Comparison of ENCODE assay signal across 22 cellular contexts in genomic region chr6:35771343-35771627, GRCh38. TPM values are rescaled to one million over a fixed set of nuclear protein-coding genes. Genes with fewer than 3 reads are reported as not detected.
DNase-seq lines count a peak whose midpoint lies in the region; ATAC-seq, FAIRE-seq and TF ChIP-seq lines count a peak whose summit lies in the region.
"Had no signal": no experiment of that assay in that cellular context is flagged by ENCODE, and none has a peak within 500 bp of the region (broad histone marks: within the 10 kb centered on the region; RNA-seq: fewer than 3 reads in every experiment).

No MANE protein-coding gene starts in this region.

- no peak overlapping the region for H2BK20ac ChIP-seq in H1 (ENCODE audit: low read length)

- no peaks in the 10 kb centered on the region for H3K9me3 Mint-ChIP-seq in stimulated activated effector memory CD8-positive, alpha-beta T cell treated with anti-CD3 and anti-CD28 coated beads, Interleukin-12 subunit alpha, Interleukin-12 subunit beta, amount 100 ng/mL, for 72 hours
- H3K9me3 Mint-ChIP-seq: CD8-positive, alpha-beta memory T cell; H9; HFFc6 had no signal

- no peak overlapping the region for H3K4ac ChIP-seq in H1 (replicated peaks; ENCODE audit: insufficient read length, low read depth, low read length)

- TF ChIP-seq EP300 in H1 (IDR thresholded peaks at IDR 0.05; ENCODE audit: borderline replicate concordance in 1 of 2, low read depth in 2 of 2, low read length in 2 of 2) = no peak

- intact Hi-C loops in OCI-LY7 (cut with micrococcal nuclease; ENCODE audit: unreplicated experiment) (no loop called here), left ventricle myocardium inferior (cut with micrococcal nuclease) (no loop called here)

- no peak for FAIRE-seq in H1 (lab: Jason Lieb, UNC)

- no peak overlapping the region for H2BK12ac ChIP-seq in H1 (ENCODE audit: low read depth, low read length)

- H3K23me2 ChIP-seq in H1 (ENCODE audit: low read depth, low read length) = no peaks in the 10 kb centered on the region

- no peaks in the 10 kb centered on the region for H3K4me1 Mint-ChIP-seq in stimulated activated effector memory CD8-positive, alpha-beta T cell treated with anti-CD3 and anti-CD28 coated beads, Interleukin-12 subunit alpha, Interleukin-12 subunit beta, amount 100 ng/mL, for 72 hours

- no peak overlapping the region for H2BK120ac ChIP-seq in H1 (replicated peaks; ENCODE audit: low read depth, low read length)

- H4K8ac ChIP-seq in H1 (ENCODE audit: extremely low read depth, insufficient read depth, low read length) = no peak overlapping the region

- no peaks in the 10 kb centered on the region for H3K79me1 ChIP-seq in H1 (ENCODE audit: low read depth, low read length)

- no peaks in the 10 kb centered on the region for H4K20me1 ChIP-seq in BLaER1
- no peaks in the 10 kb centered on the region for H4K20me1 ChIP-seq in OCI-LY7 (ENCODE audit: insufficient read depth, low read length)
- no peaks in the 10 kb centered on the region for H4K20me1 ChIP-seq in H1 (replicated peaks in 1 of 2; ENCODE audit: control insufficient read depth in 1 of 2, insufficient read depth in 2 of 2, low read length in 2 of 2)

- no peak overlapping the region for H3K4me3 Mint-ChIP-seq in stimulated activated effector memory CD8-positive, alpha-beta T cell treated with anti-CD3 and anti-CD28 coated beads, Interleukin-12 subunit alpha, Interleukin-12 subunit beta, amount 100 ng/mL, for 72 hours
- H3K4me3 Mint-ChIP-seq: CD8-positive, alpha-beta memory T cell; H9; HFFc6 had no signal

- no peaks in the 10 kb centered on the region for H3K9me2 ChIP-seq in OCI-LY7 (ENCODE audit: insufficient read depth, low read length)

- H2BK15ac ChIP-seq in H1 (ENCODE audit: low read length) = peak overlapping the region; percentile 36; the same call in 1 of the 2 replicates

- H3K27ac ChIP-seq in BLaER1 (peak overlapping the region; percentile 31; the same call in 1 of the 2 replicates), OCI-LY7 (ENCODE audit: low read depth, low read length, poor library complexity, severe bottlenecking) (no peak overlapping the region), H1 (ENCODE audit: low read depth, low read length) (no peak overlapping the region), left ventricle myocardium inferior (replicated peaks) (no peak overlapping the region), caudate nucleus (ENCODE audit: low read depth, low read length) (no peak overlapping the region)
- H3K27ac ChIP-seq: SJSA1 had no signal

- no peak overlapping the region for H3K14ac ChIP-seq in H1 (ENCODE audit: insufficient read length)

- CTCF ChIA-PET in OCI-LY7 (lab: Charles Lee; ENCODE audit: unreplicated experiment) = no interaction called here
- CTCF ChIA-PET in H1 (lab: Charles Lee; ENCODE audit: partially characterized antibody) = interaction anchor here (0.6 to 2.2 kb wide), 8 partner anchors 12 to 394 kb away, joined by 3 to 8 read pairs (median 4); partner anchors contain the start of gene ARMC12

- peaks cover 5% of the 10 kb centered on the region; the same call in 1 of the 2 replicates for H3K27me3 ChIP-seq in BLaER1
- peaks cover 0 to 8% (median 3%) of the 10 kb centered on the region in 4 experiments; a peak in 4 of 7 replicates for H3K27me3 ChIP-seq in H1 (replicated peaks in 1 of 4; ENCODE audit: control insufficient read depth in 3 of 4, extremely low read depth in 1 of 4, insufficient read depth in 3 of 4, low read length in 3 of 4)
- peaks cover 73% of the 10 kb centered on the region for H3K27me3 ChIP-seq in left ventricle myocardium inferior (ENCODE audit: low read depth)

- ATAC-seq in stimulated activated effector memory CD8-positive, alpha-beta T cell treated with anti-CD3 and anti-CD28 coated beads, Interleukin-12 subunit alpha, Interleukin-12 subunit beta, amount 100 ng/mL, for 72 hours = peak; percentile 13
- ATAC-seq: Right ventricle myocardium inferior had no signal

- H2BK5ac ChIP-seq in H1 (ENCODE audit: low read depth, low read length) = 0 out of 2 replicates have a peak overlapping the region, but pooled peaks have one; percentile 60

- H3K18ac ChIP-seq in H1 (ENCODE audit: extremely low read depth, low read length) = 0 out of 2 replicates have a peak overlapping the region, but pooled peaks have one; percentile 13

- DNase-seq in OCI-LY7 (ENCODE audit: low spot score) (no peak), H1 (ENCODE audit: low read depth in 1 of 2, low spot score in 2 of 2) (no peak), left ventricle myocardium inferior (no peak), caudate nucleus (lab: John Stamatoyannopoulos, UW) (no peak), COR-L47 (lab: John Stamatoyannopoulos, UW) (no peak), NCI-H69 (lab: John Stamatoyannopoulos, UW) (no peak)
- DNase-seq in stimulated activated effector memory CD8-positive, alpha-beta T cell treated with anti-CD3 and anti-CD28 coated beads, Interleukin-12 subunit alpha, Interleukin-12 subunit beta, amount 100 ng/mL, for 72 hours (ENCODE audit: low spot score in 2 of 2) = no peak
- DNase-seq: C1 segment of cervical spinal cord; CD8-positive, alpha-beta memory T cell; H9; HFFc6; NCI-H1092 treated with DMSO at 0.1 percent for 48 hours; NCI-H1436 treated with DMSO at 0.1 percent for 48 hours; NCI-H1930; NCI-H748 treated with DMSO at 0.1 percent for 48 hours; OCI-M1 had no signal

- 65% methylated on average over 5 of the region's 5 CpGs; no CpG with 5 or more reads in 1 of the 2 experiments for WGBS in H1 (ENCODE audit: extremely low coverage in 1 of 2, insufficient coverage in 1 of 2, insufficient read length in 1 of 2, insufficient replicate concordance in 2 of 2, low coverage in 1 of 2, low lambda C conversion rate in 2 of 2, missing lambda C conversion rate in 1 of 2), 2 experiments

- no peak overlapping the region for H4K5ac ChIP-seq in H1 (ENCODE audit: insufficient read length, low read depth, low read length)

- H2AK5ac ChIP-seq in H1 (ENCODE audit: low read depth, low read length) = peak overlapping the region; percentile 46; the same call in 1 of the 2 replicates

- H3K9ac ChIP-seq in BLaER1 (no peak overlapping the region), H1 (replicated peaks in 1 of 4; ENCODE audit: extremely low read depth in 1 of 4, low read depth in 3 of 4, low read length in 3 of 4) (no peak overlapping the region)

- POLR2A ChIA-PET in OCI-LY7 (lab: Charles Lee) (interaction anchor here (0.9 to 1.0 kb wide), 2 partner anchors 14 to 43 kb away, joined by 3 read pairs; no protein-coding TSS in a partner anchor), H1 (lab: Charles Lee; ENCODE audit: partially characterized antibody) (interaction anchor here (1.1 kb wide), 1 partner anchor 12 kb away, joined by 3 read pairs; no protein-coding TSS in a partner anchor)

- H3K79me2 ChIP-seq in OCI-LY7 (ENCODE audit: insufficient read depth, low read depth, low read length) = no peaks in the 10 kb centered on the region
- no peaks in the 10 kb centered on the region for H3K79me2 ChIP-seq in H1 (ENCODE audit: control insufficient read depth in 1 of 2, insufficient read depth in 2 of 2, low read length in 2 of 2)

- no peak overlapping the region for H3K23ac ChIP-seq in H1 (ENCODE audit: insufficient read length)

- BruUV-seq in OCI-LY7 (replicated peaks; lab: Mats Ljungman, UMichigan) = no TSS peak

- no peak for TF ChIP-seq POLR2A in H1 (IDR thresholded peaks at IDR 0.05; ENCODE audit: control extremely low read depth in 1 of 2, low read depth in 2 of 2, low read length in 2 of 2)

- H4K91ac ChIP-seq in H1 (replicated peaks; ENCODE audit: insufficient read length, low read length) = no peak overlapping the region

- no peak overlapping the region for H3K27ac Mint-ChIP-seq in stimulated activated effector memory CD8-positive, alpha-beta T cell treated with anti-CD3 and anti-CD28 coated beads, Interleukin-12 subunit alpha, Interleukin-12 subunit beta, amount 100 ng/mL, for 72 hours
- H3K27ac Mint-ChIP-seq: CD8-positive, alpha-beta memory T cell; HFFc6 had no signal

- TF ChIP-seq RAD21 in H1 (IDR thresholded peaks at IDR 0.05 in 1 of 2, conservative IDR thresholded peaks at IDR 0.05 in 1 of 2; ENCODE audit: low read depth in 2 of 2, low read length in 2 of 2) = no peak

- no peaks in the 10 kb centered on the region for H3K9me3 ChIP-seq in BLaER1
- H3K9me3 ChIP-seq in OCI-LY7 (ENCODE audit: low read length) = no peaks in the 10 kb centered on the region
- no peaks in the 10 kb centered on the region for H3K9me3 ChIP-seq in H1 (ENCODE audit: insufficient read depth in 2 of 2, low read depth in 1 of 2, low read length in 1 of 2)
- no peaks in the 10 kb centered on the region for H3K9me3 ChIP-seq in left ventricle myocardium inferior (replicated peaks)
- H3K9me3 ChIP-seq: SJSA1 had no signal

- no peak overlapping the region for H3K56ac ChIP-seq in H1 (replicated peaks; ENCODE audit: insufficient read length, low read depth, low read length)

- H3K4me3 ChIP-seq in BLaER1 = no peak overlapping the region
- no peak overlapping the region for H3K4me3 ChIP-seq in OCI-LY7 (ENCODE audit: low read depth, low read length, poor library complexity, severe bottlenecking)
- H3K4me3 ChIP-seq in H1 (ENCODE audit: extremely low read depth in 1 of 4, insufficient read depth in 2 of 4, low read depth in 3 of 4, low read length in 4 of 4) = no peak overlapping the region
- H3K4me3 ChIP-seq in left ventricle myocardium inferior = no peak overlapping the region
- H3K4me3 ChIP-seq: SJSA1 had no signal

- H3K4me1 ChIP-seq in BLaER1 (peaks cover 39% of the 10 kb centered on the region), OCI-LY7 (ENCODE audit: insufficient read depth, low read length, poor library complexity, severe bottlenecking) (peaks cover 16% of the 10 kb centered on the region), H1 (replicated peaks in 1 of 4; ENCODE audit: control insufficient read depth in 3 of 4, insufficient read depth in 4 of 4, low read length in 3 of 4) (peaks cover 0 to 11% (median 0%) of the 10 kb centered on the region in 4 experiments; a peak in 2 of 7 replicates), left ventricle myocardium inferior (peaks cover 2% of the 10 kb centered on the region)
- H3K4me1 ChIP-seq: SJSA1 had no signal

- H2AFZ ChIP-seq in OCI-LY7 (ENCODE audit: low read length) (peak overlapping the region; percentile 22; the same call in 1 of the 2 replicates), H1 (ENCODE audit: low read length) (no peak overlapping the region)

- TF ChIP-seq CTCF in OCI-LY7 (conservative IDR thresholded peaks at IDR 0.05; ENCODE audit: low read length) = no peak
- TF ChIP-seq CTCF in H1 (IDR thresholded peaks at IDR 0.05; ENCODE audit: control extremely low read depth in 1 of 3, insufficient read depth in 1 of 3, low read depth in 1 of 3, low read length in 3 of 3) = no peak
- no peak for TF ChIP-seq CTCF in left ventricle myocardium inferior (IDR thresholded peaks at IDR 0.05; ENCODE audit: borderline replicate concordance)

- no peaks in the 10 kb centered on the region for H3K36me3 Mint-ChIP-seq in stimulated activated effector memory CD8-positive, alpha-beta T cell treated with anti-CD3 and anti-CD28 coated beads, Interleukin-12 subunit alpha, Interleukin-12 subunit beta, amount 100 ng/mL, for 72 hours

- H3K36me3 ChIP-seq in BLaER1 = no peaks in the 10 kb centered on the region
- no peaks in the 10 kb centered on the region for H3K36me3 ChIP-seq in OCI-LY7 (ENCODE audit: insufficient read depth, low read length)
- no peaks in the 10 kb centered on the region for H3K36me3 ChIP-seq in H1 (ENCODE audit: control insufficient read depth in 2 of 4, insufficient read depth in 4 of 4, low read length in 3 of 4)
- H3K36me3 ChIP-seq in left ventricle myocardium inferior = no peaks in the 10 kb centered on the region
- H3K36me3 ChIP-seq: SJSA1 had no signal

- H3K4me2 ChIP-seq in BLaER1 (peak overlapping the region; percentile 77), OCI-LY7 (ENCODE audit: low read length) (peak overlapping the region; percentile 33; the same call in 1 of the 2 replicates), H1 (ENCODE audit: insufficient read depth in 1 of 2, low read depth in 2 of 2, low read length in 2 of 2) (no peak overlapping the region)

RNA-seq across cellular contexts. Expression of gene CLPSL2, which starts 5.1 kb away (rescaled TPM):
- total RNA-seq in OCI-LY7 (2014; rRNA removed; shearing (Covaris generic)) = not detected in 2 replicates
- total RNA-seq in OCI-LY7 (2022) (not detected in 2 replicates), left ventricle myocardium inferior (not detected)
- 1.4 TPM in 2 replicates for total RNA-seq in H1 (2021; fragmentation: NEBNext Ultra II Directional; extraction: Animal tissue kit (Norgen Biotek cat#: 25700))
- 3.2 and 3.4 TPM in 2 replicates for polyA plus RNA-seq in H1 (2011; rRNA removed)
- polyA plus RNA-seq in H1 (2011; cell fraction: cytosol; rRNA removed) = 1.0 TPM
- 3.3 TPM for polyA plus RNA-seq in H1 (2011; cell fraction: nucleus; rRNA removed)
- polyA plus RNA-seq in H1 (2012, experiment 1 of 2) = 2.6 to 6.7 TPM (median 5.0 TPM) in 4 replicates
- polyA plus RNA-seq in H1 (2012, experiment 2 of 2) = not detected
- polyA plus RNA-seq in H1 (2013, experiment 1 of 2) = 4.3 TPM
- 4.7 TPM for polyA plus RNA-seq in H1 (2013, experiment 2 of 2)
- polyA minus RNA-seq in H1 (2011; rRNA and poly(A)+ RNA removed) = not detected in 2 replicates
- not detected for polyA minus RNA-seq in H1 (2011; cell fraction: cytosol; rRNA and poly(A)+ RNA removed)
- polyA minus RNA-seq in H1 (2011; cell fraction: nucleus; rRNA and poly(A)+ RNA removed) = 2.7 TPM
- total RNA-seq: A673; CD8-positive, alpha-beta memory T cell; HFFc6; HT-29; NCI-H460; Right ventricle myocardium inferior; SJSA1 had no signal
- polyA plus RNA-seq: CD8-positive, alpha-beta memory T cell had no signal

RNA-seq across cellular contexts. Expression of gene CLPSL1, which starts 9.5 kb away (rescaled TPM):
- not detected in 2 replicates for total RNA-seq in OCI-LY7 (2014; rRNA removed; shearing (Covaris generic))
- not detected in 2 replicates for total RNA-seq in OCI-LY7 (2022)
- not detected in 2 replicates for total RNA-seq in H1 (2021; fragmentation: NEBNext Ultra II Directional; extraction: Animal tissue kit (Norgen Biotek cat#: 25700))
- 0.88 TPM in 1 of 2 replicates, not detected in the other for polyA plus RNA-seq in H1 (2011; rRNA removed)
- polyA plus RNA-seq in H1 (2011; cell fraction: cytosol; rRNA removed) = 0.58 TPM
- polyA plus RNA-seq in H1 (2011; cell fraction: nucleus; rRNA removed) = 0.40 TPM
- polyA plus RNA-seq in H1 (2012, experiment 1 of 2) = 0.36 TPM in 1 of 4 replicates, not detected in the others
- polyA plus RNA-seq in H1 (2012, experiment 2 of 2) = not detected
- polyA plus RNA-seq in H1 (2013, experiment 1 of 2) = 0.32 TPM
- polyA plus RNA-seq in H1 (2013, experiment 2 of 2) = 0.26 TPM
- not detected in 2 replicates for polyA minus RNA-seq in H1 (2011; rRNA and poly(A)+ RNA removed)
- not detected for polyA minus RNA-seq in H1 (2011; cell fraction: cytosol; rRNA and poly(A)+ RNA removed)
- polyA minus RNA-seq in H1 (2011; cell fraction: nucleus; rRNA and poly(A)+ RNA removed) = not detected
- not detected for total RNA-seq in left ventricle myocardium inferior
- total RNA-seq: A673; CD8-positive, alpha-beta memory T cell; H9; HFFc6; HT-29; NCI-H460; Right ventricle myocardium inferior; SJSA1 had no signal
- polyA plus RNA-seq: CD8-positive, alpha-beta memory T cell had no signal

RNA-seq across cellular contexts. Expression of gene CLPS, which starts 25.8 kb away (rescaled TPM):
- not detected in 2 replicates for total RNA-seq in OCI-LY7 (2014; rRNA removed; shearing (Covaris generic))
- total RNA-seq in OCI-LY7 (2022) = not detected in 2 replicates
- total RNA-seq in H1 (2021; fragmentation: NEBNext Ultra II Directional; extraction: Animal tissue kit (Norgen Biotek cat#: 25700)) = not detected in 2 replicates
- polyA plus RNA-seq in H1 (2011; rRNA removed) = not detected in 2 replicates
- polyA plus RNA-seq in H1 (2011; cell fraction: cytosol; rRNA removed) = not detected
- not detected for polyA plus RNA-seq in H1 (2011; cell fraction: nucleus; rRNA removed)
- not detected in 4 replicates for polyA plus RNA-seq in H1 (2012, experiment 1 of 2)
- not detected for polyA plus RNA-seq in H1 (2012, experiment 2 of 2)
- not detected for polyA plus RNA-seq in H1 (2013, experiment 1 of 2)
- not detected for polyA plus RNA-seq in H1 (2013, experiment 2 of 2)
- polyA minus RNA-seq in H1 (2011; rRNA and poly(A)+ RNA removed) = not detected in 2 replicates
- polyA minus RNA-seq in H1 (2011; cell fraction: cytosol; rRNA and poly(A)+ RNA removed) = not detected
- not detected for polyA minus RNA-seq in H1 (2011; cell fraction: nucleus; rRNA and poly(A)+ RNA removed)
- not detected for total RNA-seq in left ventricle myocardium inferior
- total RNA-seq: A673; CD8-positive, alpha-beta memory T cell; H9; HFFc6; HT-29; NCI-H460; Right ventricle myocardium inferior; SJSA1 had no signal
- polyA plus RNA-seq: CD8-positive, alpha-beta memory T cell had no signal

RNA-seq across cellular contexts. Expression of gene LHFPL5, which starts 33.9 kb away (rescaled TPM):
- total RNA-seq in OCI-LY7 (2014; rRNA removed; shearing (Covaris generic)) = not detected in 2 replicates
- total RNA-seq in OCI-LY7 (2022) (not detected in 2 replicates), left ventricle myocardium inferior (not detected)
- total RNA-seq in H1 (2021; fragmentation: NEBNext Ultra II Directional; extraction: Animal tissue kit (Norgen Biotek cat#: 25700)) = not detected in 2 replicates
- polyA plus RNA-seq in H1 (2011; rRNA removed) = 0.03 TPM in 1 of 2 replicates, not detected in the other
- polyA plus RNA-seq in H1 (2011; cell fraction: cytosol; rRNA removed) = not detected
- not detected for polyA plus RNA-seq in H1 (2011; cell fraction: nucleus; rRNA removed)
- not detected in 4 replicates for polyA plus RNA-seq in H1 (2012, experiment 1 of 2)
- polyA plus RNA-seq in H1 (2012, experiment 2 of 2) = not detected
- not detected for polyA plus RNA-seq in H1 (2013, experiment 1 of 2)
- 0.02 TPM for polyA plus RNA-seq in H1 (2013, experiment 2 of 2)
- not detected in 2 replicates for polyA minus RNA-seq in H1 (2011; rRNA and poly(A)+ RNA removed)
- not detected for polyA minus RNA-seq in H1 (2011; cell fraction: cytosol; rRNA and poly(A)+ RNA removed)
- not detected for polyA minus RNA-seq in H1 (2011; cell fraction: nucleus; rRNA and poly(A)+ RNA removed)
- total RNA-seq: A673; CD8-positive, alpha-beta memory T cell; H9; HFFc6; NCI-H460; Right ventricle myocardium inferior; SJSA1 had no signal
- polyA plus RNA-seq: CD8-positive, alpha-beta memory T cell had no signal

RNA-seq across cellular contexts. Expression of gene ARMC12, which starts 34.5 kb away (rescaled TPM):
- total RNA-seq in OCI-LY7 (2014; rRNA removed; shearing (Covaris generic)) = 3.4 and 3.7 TPM in 2 replicates
- 4.4 and 4.9 TPM in 2 replicates for total RNA-seq in OCI-LY7 (2022)
- total RNA-seq in H1 (2021; fragmentation: NEBNext Ultra II Directional; extraction: Animal tissue kit (Norgen Biotek cat#: 25700)) = 0.78 and 0.86 TPM in 2 replicates
- polyA plus RNA-seq in H1 (2011; rRNA removed) = 3.7 and 3.9 TPM in 2 replicates
- 3.5 TPM for polyA plus RNA-seq in H1 (2011; cell fraction: cytosol; rRNA removed)
- polyA plus RNA-seq in H1 (2011; cell fraction: nucleus; rRNA removed) = 14.4 TPM
- polyA plus RNA-seq in H1 (2012, experiment 1 of 2) = 1.2 to 2.6 TPM (median 1.4 TPM) in 4 replicates
- 0.91 TPM for polyA plus RNA-seq in H1 (2012, experiment 2 of 2)
- 1.4 TPM for polyA plus RNA-seq in H1 (2013, experiment 1 of 2)
- 0.94 TPM for polyA plus RNA-seq in H1 (2013, experiment 2 of 2)
- polyA minus RNA-seq in H1 (2011; rRNA and poly(A)+ RNA removed) = 0.63 and 0.66 TPM in 2 replicates
- not detected for polyA minus RNA-seq in H1 (2011; cell fraction: cytosol; rRNA and poly(A)+ RNA removed)
- 0.80 TPM for polyA minus RNA-seq in H1 (2011; cell fraction: nucleus; rRNA and poly(A)+ RNA removed)
- total RNA-seq in left ventricle myocardium inferior = not detected
- total RNA-seq: HT-29, Right ventricle myocardium inferior, SJSA1 had no signal

Comparison
In these comparisons a context has a peak if more than half of its experiments do, and no peak if none do; other contexts are left out.
1. H3K4me2 ChIP-seq: peak in BLaER1 (single experiment) and OCI-LY7 (single experiment); none in H1 (0 of 2).